In the genomic region with DNA sequence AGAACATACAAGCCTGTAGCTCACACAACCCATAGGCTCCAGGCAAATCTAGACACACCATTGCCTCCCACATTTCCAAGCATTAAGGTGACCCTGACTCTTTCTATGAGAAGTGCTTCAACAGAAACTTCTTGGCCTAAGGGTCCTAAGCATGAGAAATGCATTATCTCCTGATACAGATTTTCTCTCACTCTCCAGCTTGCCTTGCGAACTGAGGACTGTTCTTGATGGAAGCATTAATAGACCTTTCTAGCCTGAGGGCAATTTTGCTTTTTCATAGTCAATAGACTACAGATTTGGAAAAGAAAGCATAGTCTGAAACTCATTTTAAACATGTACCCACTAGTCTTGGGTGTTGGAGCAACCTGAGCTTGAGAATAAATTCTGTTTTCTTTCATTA, we compare ENCODE assay signal across 34 cellular contexts.
"Had no signal": no experiment of that assay in that cellular context is flagged by ENCODE, and none has a peak within 500 bp of the region (broad histone marks: within the 10 kb centered on the region; RNA-seq: fewer than 3 reads in every experiment).

No MANE protein-coding gene starts in this region.

- DNase-seq: Karpas-422, Kasumi-1, MG63, MM.1S, MV-4-11, NCI-H1048, NCI-H1092, NCI-H1092 treated with DMSO at 0.1 percent for 48 hours, NCI-H1105, NCI-H1105 treated with DMSO at 0.1 percent for 48 hours, NCI-H1417 treated with DMSO at 0.1 percent for 48 hours, NCI-H1436, NCI-H1436 treated with DMSO at 0.1 percent for 48 hours, NCI-H146, NCI-H1694, NCI-H1694 treated with DMSO at 0.1 percent for 48 hours, NCI-H187, NCI-H187 treated with DMSO at 0.1 percent for 48 hours, NCI-H1930, NCI-H2029, NCI-H2029 treated with DMSO at 0.1 percent for 48 hours, NCI-H2081, NCI-H2081 treated with DMSO at 0.1 percent for 48 hours, NCI-H2107, NCI-H2171, NCI-H2171 treated with DMSO at 0.1 percent for 48 hours, NCI-H2227 treated with DMSO at 0.1 percent for 48 hours, NCI-H226, NCI-H345, NCI-H446, NCI-H446 treated with DMSO at 0.1 percent for 48 hours, NCI-H510A, NCI-H510A treated with DMSO at 0.1 percent for 48 hours, NCI-H524 had no signal

- H3K27me3 ChIP-seq: MG63 had no signal

- H3K36me3 ChIP-seq: MG63 had no signal

- H3K4me3 ChIP-seq: MG63 had no signal

- H3K9me3 ChIP-seq: MG63 had no signal
